ENCODE assay signal across 3 cellular contexts in genomic region chr10:4626919-4627318, GRCh38.
TF ChIP-seq lines count a peak whose summit lies in the region.

No MANE protein-coding gene starts in this region.

TF ChIP-seq in A549, 52 proteins besides CTCF, POLR2A, EP300 and RAD21:
- TF ChIP-seq HES2 (IDR thresholded peaks at IDR 0.05) (no peak), CBX8 (IDR thresholded peaks at IDR 0.05) (no peak), MAFK (IDR thresholded peaks at IDR 0.05; ENCODE audit: partially characterized antibody) (peak; percentile 91)
TF ChIP-seq in A549: peak in this region for 1.

TF ChIP-seq in IMR-90, 13 proteins besides CTCF, POLR2A, EP300 and RAD21:
- no peak for TF ChIP-seq CEBPB (IDR thresholded peaks at IDR 0.05; ENCODE audit: low read depth, low read length)
- no peak for TF ChIP-seq RFX5 (IDR thresholded peaks at IDR 0.05; ENCODE audit: low read depth, low read length)
- TF ChIP-seq BHLHE40 (IDR thresholded peaks at IDR 0.05; ENCODE audit: low read depth, low read length): no peak
- no peak for TF ChIP-seq FOS (IDR thresholded peaks at IDR 0.05; ENCODE audit: low read depth, low read length)
- TF ChIP-seq ELK1 (IDR thresholded peaks at IDR 0.05; ENCODE audit: borderline replicate concordance, low read depth, low read length): no peak
- TF ChIP-seq MAFK (IDR thresholded peaks at IDR 0.05; ENCODE audit: low read depth, low read length): peak; percentile 93
- TF ChIP-seq USF2 (IDR thresholded peaks at IDR 0.05; ENCODE audit: low read depth, low read length): no peak
- no peak for TF ChIP-seq RCOR1 (IDR thresholded peaks at IDR 0.05; ENCODE audit: insufficient replicate concordance, low read length)
- no peak for TF ChIP-seq MAZ (IDR thresholded peaks at IDR 0.05; ENCODE audit: borderline replicate concordance, low read depth, low read length)
TF ChIP-seq in IMR-90: peak in this region for 1.

TF ChIP-seq in H1, 55 proteins besides CTCF, POLR2A, EP300 and RAD21:
- peak; percentile 34; the same call in 1 of the 2 replicates for TF ChIP-seq MAFK (IDR thresholded peaks at IDR 0.05; ENCODE audit: low read depth, low read length)
- no peak for TF ChIP-seq SP2 (IDR thresholded peaks at IDR 0.05; ENCODE audit: low read length)
TF ChIP-seq in H1: peak in this region for 1.
